In the genomic region with DNA sequence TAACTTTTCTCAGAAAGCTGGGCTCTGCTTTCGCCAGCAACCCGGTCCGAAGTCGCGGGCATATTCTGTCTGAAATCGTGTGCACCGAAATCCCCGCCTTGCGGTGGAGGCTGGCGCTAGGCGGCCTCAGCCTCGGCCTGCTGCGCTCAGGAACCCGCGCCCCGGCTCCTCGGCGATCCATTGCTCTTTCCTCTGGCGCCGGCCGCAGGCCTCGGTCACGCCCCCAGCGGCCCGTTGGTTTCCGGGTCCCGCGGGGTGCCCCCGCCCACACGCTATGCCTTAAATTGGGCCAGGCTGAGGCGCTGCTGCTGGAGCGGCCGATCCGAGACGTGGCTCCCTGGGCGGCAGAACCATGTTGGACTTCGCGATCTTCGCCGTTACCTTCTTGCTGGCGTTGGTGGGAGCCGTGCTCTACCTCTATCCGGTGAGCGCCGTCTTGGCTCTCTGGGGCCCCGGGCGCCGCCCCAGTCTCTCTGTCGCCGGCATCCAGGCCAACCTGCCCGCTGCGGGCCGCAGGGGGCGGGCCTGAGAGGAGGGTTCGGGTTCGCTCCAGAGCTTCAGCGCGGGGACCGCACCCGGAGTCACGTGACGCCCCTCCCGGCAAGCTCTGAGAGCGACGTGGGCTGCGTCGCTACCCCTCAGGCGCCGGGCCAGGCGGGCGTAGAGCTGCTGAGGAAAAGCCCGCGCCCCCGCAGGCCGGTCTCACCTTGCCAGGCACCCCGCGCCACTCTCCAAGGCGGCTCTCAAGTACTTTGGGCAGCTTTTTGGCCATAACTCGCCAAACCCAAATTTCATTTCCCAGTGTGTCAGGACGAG, we compare ENCODE assay signal across 8 cellular contexts. TPM values are rescaled to one million over a fixed set of nuclear protein-coding genes. Genes with fewer than 3 reads are reported as not detected.
A peak's percentile ranks its signal among the peaks of the same experiment; 100 is the strongest.
DNase-seq lines count a peak whose midpoint lies in the region; ATAC-seq and TF ChIP-seq lines count a peak whose summit lies in the region.

A gene with protein sequence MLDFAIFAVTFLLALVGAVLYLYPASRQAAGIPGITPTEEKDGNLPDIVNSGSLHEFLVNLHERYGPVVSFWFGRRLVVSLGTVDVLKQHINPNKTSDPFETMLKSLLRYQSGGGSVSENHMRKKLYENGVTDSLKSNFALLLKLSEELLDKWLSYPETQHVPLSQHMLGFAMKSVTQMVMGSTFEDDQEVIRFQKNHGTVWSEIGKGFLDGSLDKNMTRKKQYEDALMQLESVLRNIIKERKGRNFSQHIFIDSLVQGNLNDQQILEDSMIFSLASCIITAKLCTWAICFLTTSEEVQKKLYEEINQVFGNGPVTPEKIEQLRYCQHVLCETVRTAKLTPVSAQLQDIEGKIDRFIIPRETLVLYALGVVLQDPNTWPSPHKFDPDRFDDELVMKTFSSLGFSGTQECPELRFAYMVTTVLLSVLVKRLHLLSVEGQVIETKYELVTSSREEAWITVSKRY (plus strand): TSS at position 308 of the 816 bp plus-strand sequence. CDS start 45 bp downstream, at position 353.

- no peaks in the 10 kb centered on the region for H3K27me3 ChIP-seq in kidney epithelial cell (ENCODE audit: control insufficient read depth, insufficient read depth, low read length)

- H3K36me3 ChIP-seq in kidney epithelial cell (ENCODE audit: control insufficient read depth, insufficient read depth, low read length): no peaks in the 10 kb centered on the region

- TF ChIP-seq CTCF in kidney epithelial cell (IDR thresholded peaks at IDR 0.05; ENCODE audit: insufficient read depth, low read length, poor library complexity, severe bottlenecking): peak; percentile 35

- DNase-seq in AML-193 (lab: John Stamatoyannopoulos, UW) (peak; percentile 87 to 91), NCI-H446 treated with DMSO at 0.1 percent for 48 hours (lab: John Stamatoyannopoulos, UW) (peak; percentile 92), cerebellum (ENCODE audit: low spot score) (peak; percentile 91), kidney epithelial cell (ENCODE audit: low read depth) (peak; percentile 76)
- peak; percentile 97 for DNase-seq in activated CD4-positive, CD25-positive, alpha-beta regulatory T cell treated with anti-CD3 and anti-CD28 coated beads, Interleukin-2, amount 50 U/mL, for 72 hours
- peak; percentile 95 to 97 for DNase-seq in stimulated activated CD4-positive, alpha-beta T cell treated with anti-CD3 and anti-CD28 coated beads, Interleukin-15, amount 100 ng/mL, for 48 hours (ENCODE audit: low read depth in 2 of 2)

- peak; percentile 84 for ATAC-seq in GM19043 (IDR thresholded peaks at IDR 0.05; ENCODE audit: low read depth, unreplicated experiment)
- ATAC-seq in HG03378 (IDR thresholded peaks at IDR 0.05; ENCODE audit: unreplicated experiment): peak; percentile 80

- H3K4me3 ChIP-seq in kidney epithelial cell (ENCODE audit: low read depth, low read length): peak within 1 kb of the TSS; percentile 92

RNA-seq across cellular contexts. Expression of the gene that starts here (rescaled TPM):
- total RNA-seq in cerebellum: 22.5 TPM
- 24.9 and 28.2 TPM in 2 replicates for total RNA-seq in kidney epithelial cell

Comparison
In these comparisons a context has a peak if more than half of its experiments do, and no peak if none do; other contexts are left out.
1. Peak in every context shown above with its lines: DNase-seq, ATAC-seq and H3K4me3 ChIP-seq.